ENCODE assay signal across 13 cellular contexts in genomic region chr1:225926551-225927113, GRCh38. TPM values are rescaled to one million over a fixed set of nuclear protein-coding genes. Genes with fewer than 3 reads are reported as not detected.
A peak's percentile ranks its signal among the peaks of the same experiment; 100 is the strongest.
DNase-seq lines count a peak whose midpoint lies in the region; ATAC-seq and TF ChIP-seq lines count a peak whose summit lies in the region.
"Had no signal": no experiment of that assay in that cellular context is flagged by ENCODE, and none has a peak within 500 bp of the region (broad histone marks: within the 10 kb centered on the region; RNA-seq: fewer than 3 reads in every experiment).

No MANE protein-coding gene starts in this region.

- H3K36me3 ChIP-seq in ascending aorta, result peaks cover 7 to 8% of the 10 kb centered on the region in 2 donors

- H3K27ac Mint-ChIP-seq in activated T-helper 17 cell treated with anti-CD3 and anti-CD28 coated beads, Interleukin-2, amount 50 U/mL, for 72 hours, result peak overlapping the region; percentile 15
- peak overlapping the region in 1 of 2 donors; percentile 81 for H3K27ac Mint-ChIP-seq in natural killer cell treated with Interleukin-12 subunit alpha and Interleukin-12 subunit beta and Interleukin-15 and Interleukin-18, amount 100 ng/mL, for 72 hours

- intact Hi-C loops in ascending aorta (cut with DNase I), result loop anchor here (10.0 kb wide), 1 partner anchor 272 kb away; the partner anchor contains the start of gene ENAH

- ATAC-seq in activated T-helper 17 cell treated with anti-CD3 and anti-CD28 coated beads, Interleukin-2, amount 50 U/mL, for 72 hours (replicated peaks), result no peak
- no peak for ATAC-seq in natural killer cell treated with Interleukin-12 subunit alpha and Interleukin-12 subunit beta and Interleukin-15 and Interleukin-18, amount 100 ng/mL, for 72 hours
- ATAC-seq: SK-N-SH treated with all-trans-retinoic acid at 6 μM for 48 hours had no signal

- H3K9me3 ChIP-seq in ascending aorta, result no peaks in the 10 kb centered on the region
- H3K9me3 ChIP-seq: sigmoid colon had no signal

- H3K27me3 ChIP-seq in ascending aorta, result no peaks in the 10 kb centered on the region
- H3K27me3 ChIP-seq: sigmoid colon had no signal

- TF ChIP-seq CTCF in ascending aorta (IDR thresholded peaks at IDR 0.05), result no peak

- no peak overlapping the region for H3K4me3 ChIP-seq in ascending aorta
- H3K4me3 ChIP-seq: sigmoid colon had no signal

- H3K36me3 Mint-ChIP-seq in activated T-helper 17 cell treated with anti-CD3 and anti-CD28 coated beads, Interleukin-2, amount 50 U/mL, for 72 hours (ENCODE audit: low read depth), result peaks cover 13% of the 10 kb centered on the region
- no peaks in the 10 kb centered on the region for H3K36me3 Mint-ChIP-seq in natural killer cell treated with Interleukin-12 subunit alpha and Interleukin-12 subunit beta and Interleukin-15 and Interleukin-18, amount 100 ng/mL, for 72 hours

- no peaks in the 10 kb centered on the region for H3K9me3 Mint-ChIP-seq in activated T-helper 17 cell treated with anti-CD3 and anti-CD28 coated beads, Interleukin-2, amount 50 U/mL, for 72 hours
- no peaks in the 10 kb centered on the region for H3K9me3 Mint-ChIP-seq in natural killer cell treated with Interleukin-12 subunit alpha and Interleukin-12 subunit beta and Interleukin-15 and Interleukin-18, amount 100 ng/mL, for 72 hours

- no peaks in the 10 kb centered on the region for H3K27me3 Mint-ChIP-seq in activated T-helper 17 cell treated with anti-CD3 and anti-CD28 coated beads, Interleukin-2, amount 50 U/mL, for 72 hours
- no peaks in the 10 kb centered on the region for H3K27me3 Mint-ChIP-seq in natural killer cell treated with Interleukin-12 subunit alpha and Interleukin-12 subunit beta and Interleukin-15 and Interleukin-18, amount 100 ng/mL, for 72 hours

- DNase-seq in GF-D8 (lab: John Stamatoyannopoulos, UW) (peak; percentile 3), KG1 (lab: John Stamatoyannopoulos, UW) (peak; percentile 20), ascending aorta (ENCODE audit: low spot score in 2 of 2) (no peak), H4 (ENCODE audit: low spot score) (no peak), DMS114 treated with DMSO at 0.1 percent for 48 hours (lab: John Stamatoyannopoulos, UW; ENCODE audit: unreplicated experiment) (no peak)
- DNase-seq in natural killer cell treated with Interleukin-12 subunit alpha and Interleukin-12 subunit beta and Interleukin-15 and Interleukin-18, amount 100 ng/mL, for 72 hours (ENCODE audit: low spot score), result no peak
- DNase-seq: activated CD4-positive, alpha-beta T cell treated with anti-CD3 and anti-CD28 coated beads, Interleukin-2, amount 50 U/mL, for 48 hours; GOT3; NCI-H1930; sigmoid colon had no signal

- H3K27ac ChIP-seq in ascending aorta, result no peak overlapping the region
- H3K27ac ChIP-seq: sigmoid colon had no signal

- H3K4me1 ChIP-seq in ascending aorta, result peaks cover 4 to 14% of the 10 kb centered on the region in 2 donors

- no peak overlapping the region for H3K4me3 Mint-ChIP-seq in activated T-helper 17 cell treated with anti-CD3 and anti-CD28 coated beads, Interleukin-2, amount 50 U/mL, for 72 hours
- peak overlapping the region; percentile 22 for H3K4me3 Mint-ChIP-seq in natural killer cell treated with Interleukin-12 subunit alpha and Interleukin-12 subunit beta and Interleukin-15 and Interleukin-18, amount 100 ng/mL, for 72 hours

- peaks cover 6% of the 10 kb centered on the region for H3K4me1 Mint-ChIP-seq in activated T-helper 17 cell treated with anti-CD3 and anti-CD28 coated beads, Interleukin-2, amount 50 U/mL, for 72 hours
- H3K4me1 Mint-ChIP-seq in natural killer cell treated with Interleukin-12 subunit alpha and Interleukin-12 subunit beta and Interleukin-15 and Interleukin-18, amount 100 ng/mL, for 72 hours (ENCODE audit: low read depth in 2 of 2), result peaks cover 10 to 14% of the 10 kb centered on the region in 2 donors

RNA-seq across cellular contexts. Expression of gene PYCR2, which starts 2.6 kb away (rescaled TPM):
- total RNA-seq in activated T-helper 17 cell treated with anti-CD3 and anti-CD28 coated beads, Interleukin-2, amount 50 U/mL, for 72 hours, result 100 to 1,000 TPM in 1 of 2 donors, 10 to 100 TPM in 1; 63.2 to 105 TPM
- 100 to 1,000 TPM; 102 to 127 TPM for total RNA-seq in natural killer cell treated with Interleukin-12 subunit alpha and Interleukin-12 subunit beta and Interleukin-15 and Interleukin-18, amount 100 ng/mL, for 72 hours
- 126 TPM for total RNA-seq in ascending aorta
- total RNA-seq in H4 (2014; rRNA removed; shearing (Covaris generic)), result 37.2 and 38.6 TPM in 2 replicates

RNA-seq across cellular contexts. Expression of gene LEFTY2, which starts 14.4 kb away (rescaled TPM):
- not detected for total RNA-seq in activated T-helper 17 cell treated with anti-CD3 and anti-CD28 coated beads, Interleukin-2, amount 50 U/mL, for 72 hours
- not detected for total RNA-seq in natural killer cell treated with Interleukin-12 subunit alpha and Interleukin-12 subunit beta and Interleukin-15 and Interleukin-18, amount 100 ng/mL, for 72 hours
- total RNA-seq in ascending aorta, result 2.6 TPM
- total RNA-seq in H4 (2014; rRNA removed; shearing (Covaris generic)), result not detected in 2 replicates
- total RNA-seq: mononuclear cell had no signal

RNA-seq across cellular contexts. Expression of gene LEFTY1, which starts 37.7 kb away (rescaled TPM):
- total RNA-seq in activated T-helper 17 cell treated with anti-CD3 and anti-CD28 coated beads, Interleukin-2, amount 50 U/mL, for 72 hours, result not detected
- not detected for total RNA-seq in natural killer cell treated with Interleukin-12 subunit alpha and Interleukin-12 subunit beta and Interleukin-15 and Interleukin-18, amount 100 ng/mL, for 72 hours
- not detected for total RNA-seq in ascending aorta
- total RNA-seq in H4 (2014; rRNA removed; shearing (Covaris generic)), result 0.50 TPM in 1 of 2 replicates, not detected in the other
- total RNA-seq: sigmoid colon had no signal

RNA-seq across cellular contexts. Expression of gene TMEM63A, which starts 44.5 kb away (rescaled TPM):
- 100 to 1,000 TPM in 1 of 2 donors, 10 to 100 TPM in 1; 74.9 to 242 TPM for total RNA-seq in activated T-helper 17 cell treated with anti-CD3 and anti-CD28 coated beads, Interleukin-2, amount 50 U/mL, for 72 hours
- total RNA-seq in natural killer cell treated with Interleukin-12 subunit alpha and Interleukin-12 subunit beta and Interleukin-15 and Interleukin-18, amount 100 ng/mL, for 72 hours, result 10 to 100 TPM; 42.7 to 53.6 TPM
- total RNA-seq in ascending aorta, result 41.3 TPM
- 4.0 and 6.8 TPM in 2 replicates for total RNA-seq in H4 (2014; rRNA removed; shearing (Covaris generic))

Comparison
In these comparisons a context has a peak if more than half of its experiments do, and no peak if none do; other contexts are left out.
1. DNase-seq: peak in GF-D8 (single experiment) and KG1 (single experiment); none in natural killer cell treated with Interleukin-12 subunit alpha and Interleukin-12 subunit beta and Interleukin-15 and Interleukin-18, amount 100 ng/mL, for 72 hours (single experiment), ascending aorta (0 of 2), H4 (single experiment) and DMS114 treated with DMSO at 0.1 percent for 48 hours (single experiment).